In the genomic region with DNA sequence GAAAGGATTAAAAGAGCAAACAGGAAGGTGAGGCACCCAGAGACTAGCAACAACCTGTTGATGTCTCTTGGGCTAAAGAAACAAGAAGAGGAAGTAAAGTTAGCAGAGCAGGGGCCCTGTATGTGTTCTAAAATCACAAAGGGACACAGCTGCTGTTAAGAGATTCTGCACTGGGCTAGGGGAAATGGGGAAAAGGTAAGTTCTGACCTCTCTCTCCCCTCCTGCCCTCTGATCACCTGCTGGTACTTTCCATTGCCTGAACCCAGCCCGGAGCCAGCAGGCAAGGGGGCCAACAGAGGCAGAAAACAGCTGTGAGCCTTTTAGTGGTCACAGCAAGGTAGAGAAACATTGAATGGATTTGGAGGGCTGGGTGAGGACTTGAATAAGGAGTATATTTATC, we compare ENCODE assay signal across 11 cellular contexts. TPM values are rescaled to one million over a fixed set of nuclear protein-coding genes. Genes with fewer than 3 reads are reported as not detected.
DNase-seq lines count a peak whose midpoint lies in the region; ATAC-seq and TF ChIP-seq lines count a peak whose summit lies in the region.
"Had no signal": no experiment of that assay in that cellular context is flagged by ENCODE, and none has a peak within 500 bp of the region (broad histone marks: within the 10 kb centered on the region; RNA-seq: fewer than 3 reads in every experiment).

No MANE protein-coding gene starts in this region.

- H3K4me1 Mint-ChIP-seq in naive B cell = peaks cover 46 to 65% (median 54%) of the 10 kb centered on the region in 3 donors

- peaks cover 0 to 5% of the 10 kb centered on the region in 2 donors for H3K36me3 Mint-ChIP-seq in naive B cell

- no peaks in the 10 kb centered on the region for H3K9me3 ChIP-seq in ascending aorta

- TF ChIP-seq CTCF in ascending aorta (IDR thresholded peaks at IDR 0.05) = no peak

- peak overlapping the region; percentile 13 to 89 (median 79) for H3K4me3 Mint-ChIP-seq in naive B cell
- H3K4me3 Mint-ChIP-seq: activated T-cell treated with anti-CD3 and anti-CD28 coated beads, Interleukin-2, amount 50 U/mL, for 24 hours; dendritic cell treated with granulocyte-macrophage colony-stimulating factor and Interleukin-4, amounts not matched to agents 40 ng/mL and 50 ng/mL, for 4 days had no signal

- peaks cover 0 to 8% (median 6%) of the 10 kb centered on the region in 7 donors for H3K9me3 Mint-ChIP-seq in naive B cell
- H3K9me3 Mint-ChIP-seq: activated T-cell treated with anti-CD3 and anti-CD28 coated beads, Interleukin-2, amount 50 U/mL, for 24 hours had no signal

- DNase-seq in naive B cell = peak; percentile 69
- no peak for DNase-seq in NK-92 treated with Interleukin-12 subunit alpha and Interleukin-12 subunit beta, amount 100 ng/mL, for 24 hours (lab: John Stamatoyannopoulos, UW)
- no peak for DNase-seq in NCI-H748 (lab: John Stamatoyannopoulos, UW; ENCODE audit: unreplicated experiment)
- no peak for DNase-seq in ascending aorta (ENCODE audit: low spot score in 2 of 2)
- DNase-seq: activated T-cell treated with anti-CD3 and anti-CD28 coated beads, Interleukin-2, amount 50 U/mL, for 24 hours; SIG-M5 had no signal

- no peaks in the 10 kb centered on the region for H3K27me3 ChIP-seq in ascending aorta

- no peaks in the 10 kb centered on the region for H3K36me3 ChIP-seq in ascending aorta

- no peak overlapping the region for H3K4me3 ChIP-seq in ascending aorta

- H3K27ac Mint-ChIP-seq in naive B cell = peak overlapping the region; percentile 89 to 99 (median 96)
- H3K27ac Mint-ChIP-seq: activated T-cell treated with anti-CD3 and anti-CD28 coated beads, Interleukin-2, amount 50 U/mL, for 24 hours; dendritic cell treated with granulocyte-macrophage colony-stimulating factor and Interleukin-4, amounts not matched to agents 40 ng/mL and 50 ng/mL, for 4 days had no signal

- intact Hi-C loops in ascending aorta (cut with DNase I) = no loop called here

- ATAC-seq in GM19043 (IDR thresholded peaks at IDR 0.05; ENCODE audit: low read depth, unreplicated experiment) (peak; percentile 56), HG02610 (IDR thresholded peaks at IDR 0.05; ENCODE audit: unreplicated experiment) (peak; percentile 39), HG03565 (IDR thresholded peaks at IDR 0.05; ENCODE audit: unreplicated experiment) (peak; percentile 44), naive B cell (ENCODE audit: low read depth in 2 of 2) (peak; percentile 73 to 76)

- no peaks in the 10 kb centered on the region for H3K4me1 ChIP-seq in ascending aorta

- no peak overlapping the region for H3K27ac ChIP-seq in ascending aorta

- peaks cover 0 to 4% (median 0%) of the 10 kb centered on the region in 3 donors for H3K27me3 Mint-ChIP-seq in naive B cell

RNA-seq across cellular contexts. Expression of a gene that starts 13.5 kb away (rescaled TPM):
- 1 to 10 TPM in 3 of 6 donors, under 1 TPM in 3; 0.20 to 2.4 (median 1.0) TPM for polyA plus RNA-seq in naive B cell (ENCODE audit: low read depth in 6 of 6)
- 35.0 TPM for total RNA-seq in ascending aorta
- total RNA-seq: pulmonary artery endothelial cell had no signal
